Comparison of ENCODE assay signal across 22 cellular contexts in genomic region chr14:37669242-37669641, GRCh38.
"Had no signal": no experiment of that assay in that cellular context is flagged by ENCODE, and none has a peak within 500 bp of the region (broad histone marks: within the 10 kb centered on the region; RNA-seq: fewer than 3 reads in every experiment).

No MANE protein-coding gene starts in this region.

- H3K27ac ChIP-seq: breast epithelium, colonic mucosa, dorsolateral prefrontal cortex, esophagus squamous epithelium, gastrocnemius medialis, left ventricle myocardium inferior, neural progenitor cell, sigmoid colon, testis, upper lobe of left lung had no signal

- H3K4me3 ChIP-seq: breast epithelium, colonic mucosa, dorsolateral prefrontal cortex, esophagus squamous epithelium, gastrocnemius medialis, left ventricle myocardium inferior, neural progenitor cell, sigmoid colon, testis, upper lobe of left lung had no signal

- H3K4me3 Mint-ChIP-seq: activated naive CD8-positive, alpha-beta T cell treated with anti-CD3 and anti-CD28 coated beads for 36 hours; activated T-cell treated with anti-CD3 and anti-CD28 coated beads, Interleukin-2, amount 50 U/mL, for 24 hours; effector memory CD8-positive, alpha-beta T cell; naive thymus-derived CD4-positive, alpha-beta T cell; neural progenitor cell had no signal

- H3K36me3 ChIP-seq: breast epithelium, colonic mucosa, esophagus squamous epithelium, gastrocnemius medialis, left ventricle myocardium inferior, neural progenitor cell, sigmoid colon, upper lobe of left lung had no signal

- H3K27ac Mint-ChIP-seq: activated naive CD8-positive, alpha-beta T cell treated with anti-CD3 and anti-CD28 coated beads for 36 hours; activated T-cell treated with anti-CD3 and anti-CD28 coated beads, Interleukin-2, amount 50 U/mL, for 24 hours; effector memory CD8-positive, alpha-beta T cell; naive thymus-derived CD4-positive, alpha-beta T cell; neural progenitor cell had no signal

- H3K27me3 ChIP-seq: breast epithelium, colonic mucosa, esophagus squamous epithelium, gastrocnemius medialis, sigmoid colon, testis, upper lobe of left lung had no signal

- H2AFZ ChIP-seq: neural progenitor cell had no signal

- H3K27me3 Mint-ChIP-seq: activated naive CD8-positive, alpha-beta T cell treated with anti-CD3 and anti-CD28 coated beads for 36 hours; activated T-cell treated with anti-CD3 and anti-CD28 coated beads, Interleukin-2, amount 50 U/mL, for 24 hours; effector memory CD8-positive, alpha-beta T cell had no signal

- H3K9me3 Mint-ChIP-seq: neural progenitor cell had no signal

- H3K4me1 Mint-ChIP-seq: activated naive CD8-positive, alpha-beta T cell treated with anti-CD3 and anti-CD28 coated beads for 36 hours; naive thymus-derived CD4-positive, alpha-beta T cell; neural progenitor cell had no signal

- H3K36me3 Mint-ChIP-seq: activated naive CD8-positive, alpha-beta T cell treated with anti-CD3 and anti-CD28 coated beads for 36 hours; naive thymus-derived CD4-positive, alpha-beta T cell; neural progenitor cell had no signal

- ATAC-seq: effector memory CD8-positive, alpha-beta T cell; gastrocnemius medialis; naive thymus-derived CD4-positive, alpha-beta T cell had no signal

- H3K9me3 ChIP-seq: breast epithelium, colonic mucosa, esophagus squamous epithelium, gastrocnemius medialis, sigmoid colon, testis, upper lobe of left lung had no signal

- DNase-seq: activated CD4-positive, alpha-beta T cell treated with anti-CD3 and anti-CD28 coated beads for 1 hour; activated CD4-positive, alpha-beta T cell treated with anti-CD3 and anti-CD28 coated beads, Interleukin-2, amount 50 U/mL, for 1 hour; activated naive CD4-positive, alpha-beta T cell treated with Interleukin-2 at 50 U/mL for 16 hours; activated naive CD8-positive, alpha-beta T cell treated with anti-CD3 and anti-CD28 coated beads for 36 hours; activated T-cell treated with anti-CD3 and anti-CD28 coated beads, Interleukin-2, amount 50 U/mL, for 24 hours; colonic mucosa; dorsolateral prefrontal cortex; effector memory CD8-positive, alpha-beta T cell; esophagus squamous epithelium; gastrocnemius medialis; head of caudate nucleus; hypothalamus; left ventricle myocardium inferior; naive thymus-derived CD4-positive, alpha-beta T cell; retina; sigmoid colon; stimulated activated CD4-positive, alpha-beta T cell treated with anti-CD3 and anti-CD28 coated beads, Interleukin-2, amount 100 ng/mL, for 48 hours; stimulated activated naive CD4-positive, alpha-beta T cell; testis; upper lobe of left lung had no signal

- H3K9ac ChIP-seq: neural progenitor cell had no signal

- H3K4me1 ChIP-seq: breast epithelium, colonic mucosa, esophagus squamous epithelium, gastrocnemius medialis, left ventricle myocardium inferior, neural progenitor cell, sigmoid colon, testis, upper lobe of left lung had no signal

- H3K4me2 ChIP-seq: neural progenitor cell had no signal
